ENCODE assay signal across 16 cellular contexts in genomic region chr1:10078494-10078893, GRCh38.
"Had no signal": no experiment of that assay in that cellular context is flagged by ENCODE, and none has a peak within 500 bp of the region (broad histone marks: within the 10 kb centered on the region; RNA-seq: fewer than 3 reads in every experiment).

No MANE protein-coding gene starts in this region.

- H3K4me3 ChIP-seq: coronary artery, heart left ventricle, mucosa of descending colon, sigmoid colon, skin epidermis, stomach had no signal

- H3K36me3 ChIP-seq: sigmoid colon had no signal

- H3K4me3 Mint-ChIP-seq: endodermal cell; naive thymus-derived CD8-positive, alpha-beta T cell; type B pancreatic cell had no signal

- H3K9me3 ChIP-seq: mucosa of descending colon, neutrophil, sigmoid colon, stomach had no signal

- H3K27ac ChIP-seq: coronary artery, heart left ventricle, neutrophil, skin epidermis, stomach had no signal

- H3K27me3 Mint-ChIP-seq: naive thymus-derived CD8-positive, alpha-beta T cell; type B pancreatic cell had no signal

- H3K4me1 Mint-ChIP-seq: endodermal cell had no signal

- H3K27me3 ChIP-seq: heart left ventricle, neutrophil, sigmoid colon, stomach had no signal

- H3K27ac Mint-ChIP-seq: endodermal cell, type B pancreatic cell had no signal

- ATAC-seq: heart left ventricle; left colon; mucosa of descending colon; naive thymus-derived CD8-positive, alpha-beta T cell had no signal

- FAIRE-seq: frontal cortex had no signal

- DNase-seq: effector CD4-positive, alpha-beta T cell; endodermal cell; heart left ventricle; hippocampal formation; left colon; mammary epithelial cell; mucosa of descending colon; naive thymus-derived CD8-positive, alpha-beta T cell; sigmoid colon; stimulated activated naive CD4-positive, alpha-beta T cell; stomach had no signal
